8 cellular contexts compared by ENCODE assay signal in genomic region chr2:218292700-218293014, GRCh38. TPM values are rescaled to one million over a fixed set of nuclear protein-coding genes. Genes with fewer than 3 reads are reported as not detected.
DNase-seq lines count a peak whose midpoint lies in the region; ATAC-seq and TF ChIP-seq lines count a peak whose summit lies in the region.

No MANE protein-coding gene starts in this region.

- H3K27ac ChIP-seq in gastroesophageal sphincter, result peak overlapping the region; percentile 92 to 99 (median 95)
- H3K27ac ChIP-seq in skeletal muscle tissue (ENCODE audit: low read depth, low read length), result peak overlapping the region; percentile 100

- no peaks in the 10 kb centered on the region for H3K27me3 Mint-ChIP-seq in activated B cell treated with CpG ODN at 0.5 μM for 24 hours

- intact Hi-C loops in activated B cell treated with CpG ODN at 0.5 μM for 24 hours (cut with micrococcal nuclease), result loop anchor here (1.0 to 5.0 kb wide), 8 partner anchors 9 to 605 kb away; partner anchors contain the start of genes CATIP and TTLL4

- H3K27me3 ChIP-seq in HAP-1 (ENCODE audit: low read depth) (no peaks in the 10 kb centered on the region), gastroesophageal sphincter (no peaks in the 10 kb centered on the region), skeletal muscle tissue (ENCODE audit: control insufficient read depth in 3 of 3, insufficient read depth in 3 of 3, low read length in 3 of 3) (no peaks in the 10 kb centered on the region)

- DNase-seq in HAP-1 (ENCODE audit: low spot score in 2 of 2) (no peak), activated B cell treated with CpG ODN at 0.5 μM for 24 hours (no peak), omental fat pad (ENCODE audit: low spot score) (no peak), glomerular visceral epithelial cell (ENCODE audit: extremely low spot score) (no peak)

- peak overlapping the region; percentile 83 for H3K4me3 Mint-ChIP-seq in activated B cell treated with CpG ODN at 0.5 μM for 24 hours

- in situ Hi-C loops in HAP-1 (cut with MboI; ENCODE audit: low sequenced_read_pairs), result loop anchor here (25.0 kb wide), 1 partner anchor 370 kb away; the partner anchor contains the start of genes BCS1L, RNF25, STK36 and ZNF142

- H3K36me3 ChIP-seq in HAP-1 (replicated peaks) (no peaks in the 10 kb centered on the region), gastroesophageal sphincter (no peaks in the 10 kb centered on the region), skeletal muscle tissue (ENCODE audit: control insufficient read depth in 3 of 3, insufficient read depth in 3 of 3, low read length in 3 of 3) (no peaks in the 10 kb centered on the region)

- no peak for TF ChIP-seq POLR2A in gastroesophageal sphincter (IDR thresholded peaks at IDR 0.05)

- CTCF ChIA-PET in activated B cell treated with CpG ODN at 0.5 μM for 24 hours (lab: Charles Lee), result interaction anchor here (0.9 to 11.6 kb wide), 6 partner anchors 9 to 104 kb away, joined by 4 to 138 read pairs (median 8); partner anchors contain the start of genes AAMP, CATIP and PNKD

- H3K9ac ChIP-seq in skeletal muscle tissue (ENCODE audit: low read depth in 1 of 3, low read length in 3 of 3), result peak overlapping the region; percentile 73 to 97 (median 95)

- POLR2A ChIA-PET in activated B cell treated with CpG ODN at 0.5 μM for 24 hours (lab: Charles Lee), result interaction anchor here (0.6 to 7.2 kb wide), 3 partner anchors 20 to 103 kb away, joined by 7 to 97 read pairs (median 10); partner anchors contain the start of genes AAMP and PNKD

- H3K4me1 ChIP-seq in HAP-1, result peaks cover 18% of the 10 kb centered on the region
- peaks cover 9 to 73% (median 36%) of the 10 kb centered on the region in 3 donors for H3K4me1 ChIP-seq in gastroesophageal sphincter
- peaks cover 33 to 46% (median 41%) of the 10 kb centered on the region in 3 donors for H3K4me1 ChIP-seq in skeletal muscle tissue (ENCODE audit: control insufficient read depth in 3 of 3, insufficient read depth in 3 of 3, low read length in 3 of 3)

- H3K4me3 ChIP-seq in HAP-1 (peak overlapping the region; percentile 71), gastroesophageal sphincter (peak overlapping the region; percentile 92 to 99), skeletal muscle tissue (ENCODE audit: low read length in 3 of 3) (peak overlapping the region; percentile 73 to 97 (median 93))

- H3K9me3 Mint-ChIP-seq in activated B cell treated with CpG ODN at 0.5 μM for 24 hours, result no peaks in the 10 kb centered on the region

- H3K9me3 ChIP-seq in HAP-1, result no peaks in the 10 kb centered on the region
- H3K9me3 ChIP-seq in gastroesophageal sphincter, result no peaks in the 10 kb centered on the region
- no peaks in the 10 kb centered on the region for H3K9me3 ChIP-seq in skeletal muscle tissue (ENCODE audit: control insufficient read depth in 3 of 3, low read length in 3 of 3)

- 38 to 51% methylated on average over 5 of the region's 5 CpGs for WGBS in gastroesophageal sphincter (ENCODE audit: low coverage in 1 of 2), 2 donors

- peak overlapping the region; percentile 86 for H3K27ac Mint-ChIP-seq in activated B cell treated with CpG ODN at 0.5 μM for 24 hours

- H3K36me3 Mint-ChIP-seq in activated B cell treated with CpG ODN at 0.5 μM for 24 hours (ENCODE audit: low read depth), result no peaks in the 10 kb centered on the region

- no peak for TF ChIP-seq CTCF in activated B cell treated with CpG ODN at 0.5 μM for 24 hours (IDR thresholded peaks at IDR 0.05)
- peak in 1 of 4 experiments; percentile 1 for TF ChIP-seq CTCF in gastroesophageal sphincter (IDR thresholded peaks at IDR 0.05)
- no peak for TF ChIP-seq CTCF in omental fat pad (IDR thresholded peaks at IDR 0.05)

- no peak for TF ChIP-seq EP300 in gastroesophageal sphincter (IDR thresholded peaks at IDR 0.05)

- peaks cover 70% of the 10 kb centered on the region for H3K4me1 Mint-ChIP-seq in activated B cell treated with CpG ODN at 0.5 μM for 24 hours

- ATAC-seq in activated B cell treated with CpG ODN at 0.5 μM for 24 hours (ENCODE audit: low read depth), result no peak
- no peak for ATAC-seq in gastroesophageal sphincter
- ATAC-seq in omental fat pad (ENCODE audit: low FRiP score), result no peak
- ATAC-seq in HG02678 (IDR thresholded peaks at IDR 0.05; ENCODE audit: unreplicated experiment), result no peak
- no peak for ATAC-seq in HG02763 (IDR thresholded peaks at IDR 0.05; ENCODE audit: unreplicated experiment)

RNA-seq across cellular contexts. Expression of gene TMBIM1, which starts 0.4 kb away (rescaled TPM):
- total RNA-seq in activated B cell treated with CpG ODN at 0.5 μM for 24 hours (40.7 and 45.0 TPM in 2 replicates), gastroesophageal sphincter (100 to 1,000 TPM; 152 to 245 (median 191) TPM), skeletal muscle tissue (109 TPM), omental fat pad (100 to 1,000 TPM; 190 to 689 (median 399) TPM)

RNA-seq across cellular contexts. Expression of gene PNKD, which starts 22.3 kb away (rescaled TPM):
- total RNA-seq in activated B cell treated with CpG ODN at 0.5 μM for 24 hours, result 21.0 and 23.7 TPM in 2 replicates
- total RNA-seq in gastroesophageal sphincter, result 10 to 100 TPM; 48.6 to 60.2 (median 56.9) TPM
- 39.1 TPM for total RNA-seq in skeletal muscle tissue
- 10 to 100 TPM; 25.5 to 38.0 (median 31.3) TPM for total RNA-seq in omental fat pad

RNA-seq across cellular contexts. Expression of gene AAMP, which starts 22.7 kb away (rescaled TPM):
- total RNA-seq in activated B cell treated with CpG ODN at 0.5 μM for 24 hours (63.4 and 63.6 TPM in 2 replicates), gastroesophageal sphincter (100 to 1,000 TPM in 3 of 4 donors, 10 to 100 TPM in 1; 97.8 to 163 (median 131) TPM), skeletal muscle tissue (121 TPM), omental fat pad (100 to 1,000 TPM; 122 to 165 (median 140) TPM)

RNA-seq across cellular contexts. Expression of gene GPBAR1, which starts 31.8 kb away (rescaled TPM):
- total RNA-seq in activated B cell treated with CpG ODN at 0.5 μM for 24 hours (0.67 and 0.81 TPM in 2 replicates), gastroesophageal sphincter (1 to 10 TPM in 2 of 4 donors, under 1 TPM in 2; 0.31 to 4.0 (median 1.4) TPM), skeletal muscle tissue (1.0 TPM), omental fat pad (10 to 100 TPM; 24.7 to 74.2 (median 59.1) TPM)
